Comparison of ENCODE assay signal across 8 cellular contexts in the genomic region with DNA sequence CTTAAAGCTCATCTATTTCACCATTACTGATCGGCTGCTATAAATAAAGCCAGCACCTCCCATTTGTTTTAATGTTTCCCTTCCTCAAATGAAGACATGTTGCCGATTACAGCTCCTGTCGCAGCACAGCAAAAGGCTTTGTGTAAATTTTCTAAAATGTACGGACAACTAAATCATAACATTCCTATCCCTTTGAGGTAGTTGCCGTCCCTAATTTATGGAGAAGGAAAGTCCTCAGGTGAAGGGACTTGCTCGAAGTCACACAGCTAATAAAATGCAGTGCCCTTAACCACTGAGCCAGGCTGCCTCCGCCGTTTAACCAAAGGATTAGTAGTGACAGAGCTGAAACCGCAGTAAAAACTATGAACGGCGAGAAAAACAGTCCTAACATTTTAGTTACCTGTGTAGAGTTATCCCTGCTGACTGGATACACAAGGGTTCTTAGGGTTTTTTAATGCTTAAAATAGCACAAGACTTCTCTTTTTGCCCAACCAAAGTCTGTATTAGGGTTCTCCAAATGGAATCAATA. TPM values are rescaled to one million over a fixed set of nuclear protein-coding genes. Genes with fewer than 3 reads are reported as not detected.
DNase-seq lines count a peak whose midpoint lies in the region; ATAC-seq and TF ChIP-seq lines count a peak whose summit lies in the region.

No MANE protein-coding gene starts in this region.

- no peak for TF ChIP-seq POLR2A in adrenal gland (IDR thresholded peaks at IDR 0.05)

- no peak for TF ChIP-seq RAD21 in liver (IDR thresholded peaks at IDR 0.05)

- WGBS in adrenal gland, 4 donors: 1 to 3% (median 1%) methylated on average over 10 to 11 of the region's 11 CpGs
- WGBS in liver: under 1% methylated on average over 11 of the region's 11 CpGs

- H3K36me3 ChIP-seq in BE2C: no peaks in the 10 kb centered on the region
- H3K36me3 ChIP-seq in HUES6 (ENCODE audit: control insufficient read depth, insufficient read depth, low read length): peaks cover 15% of the 10 kb centered on the region
- peaks cover 0 to 21% of the 10 kb centered on the region in 2 donors for H3K36me3 ChIP-seq in adrenal gland (replicated peaks in 1 of 2)
- peaks cover 6 to 22% (median 15%) of the 10 kb centered on the region in 4 donors for H3K36me3 ChIP-seq in liver (ENCODE audit: control insufficient read depth in 4 of 4, insufficient read depth in 3 of 4, low read depth in 1 of 4, low read length in 3 of 4)

- peaks cover 10% of the 10 kb centered on the region for H3K4me1 Mint-ChIP-seq in type B pancreatic cell (ENCODE audit: unreplicated experiment)

- intact Hi-C loops in adrenal gland (cut with DNase I): no loop called here

- H3K9me3 Mint-ChIP-seq in type B pancreatic cell: no peaks in the 10 kb centered on the region

- no peaks in the 10 kb centered on the region for H3K36me3 Mint-ChIP-seq in type B pancreatic cell

- H3K27me3 Mint-ChIP-seq in type B pancreatic cell: peaks cover under 1% of the 10 kb centered on the region

- TF ChIP-seq CTCF in BE2C (IDR thresholded peaks at IDR 0.05; ENCODE audit: low read depth, low read length) (no peak), adrenal gland (IDR thresholded peaks at IDR 0.05) (no peak), liver (IDR thresholded peaks at IDR 0.05; ENCODE audit: low read depth, low read length, missing input control) (no peak), type B pancreatic cell (conservative IDR thresholded peaks at IDR 0.05) (no peak)

- no peak for DNase-seq in BE2C
- no peak for DNase-seq in adrenal gland
- DNase-seq in type B pancreatic cell (ENCODE audit: extremely low spot score, unreplicated experiment): no peak
- DNase-seq in pons (ENCODE audit: low spot score): no peak
- DNase-seq in NCI-H526 (lab: John Stamatoyannopoulos, UW): no peak

- H3K4me3 ChIP-seq in BE2C (ENCODE audit: low read depth, low read length) (peak overlapping the region; percentile 67), HUES6 (ENCODE audit: low read depth, low read length) (peak overlapping the region; percentile 70), adrenal gland (peak overlapping the region in 3 of 4 donors; percentile 3 to 98 (median 75)), liver (ENCODE audit: low read depth in 1 of 3, low read length in 3 of 3) (peak overlapping the region; percentile 56 to 96 (median 70))

- H3K27me3 ChIP-seq in BE2C (no peaks in the 10 kb centered on the region), HUES6 (ENCODE audit: control insufficient read depth, insufficient read depth, low read length) (no peaks in the 10 kb centered on the region), adrenal gland (no peaks in the 10 kb centered on the region), liver (ENCODE audit: control insufficient read depth in 4 of 4, insufficient read depth in 4 of 4, low read length in 3 of 4) (no peaks in the 10 kb centered on the region)

- ATAC-seq in HG02610 (IDR thresholded peaks at IDR 0.05; ENCODE audit: unreplicated experiment): no peak

- H3K4me1 ChIP-seq in BE2C: no peaks in the 10 kb centered on the region
- peaks cover 10% of the 10 kb centered on the region for H3K4me1 ChIP-seq in HUES6 (ENCODE audit: control insufficient read depth, insufficient read depth, low read length)
- H3K4me1 ChIP-seq in adrenal gland (replicated peaks in 1 of 2): peaks cover 22 to 29% of the 10 kb centered on the region in 2 donors
- peaks cover 9 to 18% (median 15%) of the 10 kb centered on the region in 4 donors for H3K4me1 ChIP-seq in liver (ENCODE audit: control insufficient read depth in 4 of 4, insufficient read depth in 4 of 4, low read length in 3 of 4)

- H3K4me3 Mint-ChIP-seq in type B pancreatic cell: peak overlapping the region; percentile 95

- H3K27ac Mint-ChIP-seq in type B pancreatic cell: peak overlapping the region; percentile 85

- H3K9me3 ChIP-seq in BE2C (no peaks in the 10 kb centered on the region), HUES6 (ENCODE audit: control insufficient read depth, insufficient read depth, low read depth, low read length) (peaks cover 11% of the 10 kb centered on the region; the same call in 1 of the 2 replicates), adrenal gland (replicated peaks in 1 of 3) (no peaks in the 10 kb centered on the region), liver (ENCODE audit: control insufficient read depth in 4 of 4, low read length in 3 of 4) (no peaks in the 10 kb centered on the region)

- peak overlapping the region; percentile 72 for H3K9ac ChIP-seq in HUES6 (ENCODE audit: low read length)
- H3K9ac ChIP-seq in liver (ENCODE audit: low read depth in 1 of 2, low read length in 2 of 2): peak overlapping the region; percentile 62 to 83

- peak overlapping the region; percentile 27; the same call in 1 of the 2 replicates for H3K27ac ChIP-seq in HUES6 (ENCODE audit: low read depth, low read length)
- peak overlapping the region; percentile 78 to 99 (median 93) for H3K27ac ChIP-seq in adrenal gland
- H3K27ac ChIP-seq in liver (ENCODE audit: low read depth in 1 of 2, low read length in 2 of 2): peak overlapping the region; percentile 92 to 95

TF ChIP-seq in liver, 16 proteins besides CTCF, POLR2A, EP300 and RAD21 (continues in another document):
- no peak for TF ChIP-seq EGR1 (IDR thresholded peaks at IDR 0.05; ENCODE audit: low read depth in 2 of 2)
- no peak for TF ChIP-seq SP1 (IDR thresholded peaks at IDR 0.05)
- no peak for TF ChIP-seq TAF1 (conservative IDR thresholded peaks at IDR 0.05)
- TF ChIP-seq NR2F2 (IDR thresholded peaks at IDR 0.05): no peak
- TF ChIP-seq REST (IDR thresholded peaks at IDR 0.05): no peak
- TF ChIP-seq GABPA (IDR thresholded peaks at IDR 0.05 in 1 of 2, conservative IDR thresholded peaks at IDR 0.05 in 1 of 2): no peak
- no peak for TF ChIP-seq HNF4A (conservative IDR thresholded peaks at IDR 0.05)
- TF ChIP-seq FOXA1 (IDR thresholded peaks at IDR 0.05): no peak
- no peak for TF ChIP-seq FOXA2 (IDR thresholded peaks at IDR 0.05)
- TF ChIP-seq RXRA (IDR thresholded peaks at IDR 0.05): no peak
- TF ChIP-seq, protein P1, sequence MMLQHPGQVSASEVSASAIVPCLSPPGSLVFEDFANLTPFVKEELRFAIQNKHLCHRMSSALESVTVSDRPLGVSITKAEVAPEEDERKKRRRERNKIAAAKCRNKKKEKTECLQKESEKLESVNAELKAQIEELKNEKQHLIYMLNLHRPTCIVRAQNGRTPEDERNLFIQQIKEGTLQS (IDR thresholded peaks at IDR 0.05): no peak

RNA-seq across cellular contexts. Expression of gene PINK1, which starts 0.9 kb away (rescaled TPM):
- 10.0 TPM for polyA plus RNA-seq in BE2C (2012; ENCODE audit: insufficient read depth, insufficient read length, low read depth)
- total RNA-seq in adrenal gland (100 to 1,000 TPM; 211 to 586 (median 306) TPM), liver (10 to 100 TPM; 55.9 to 68.5 TPM), type B pancreatic cell (ENCODE audit: low replicate concordance) (33.8 and 37.0 TPM in 2 replicates)
- polyA plus RNA-seq in adrenal gland (100 to 1,000 TPM; 109 to 146 (median 118) TPM), liver (100 to 1,000 TPM in 1 of 2 donors, 10 to 100 TPM in 1; 52.7 to 118 TPM)

RNA-seq across cellular contexts. Expression of gene DDOST, which starts 27.0 kb away (rescaled TPM):
- polyA plus RNA-seq in BE2C (2012; ENCODE audit: insufficient read depth, insufficient read length, low read depth): 236 TPM
- total RNA-seq in adrenal gland (100 to 1,000 TPM; 134 to 349 (median 202) TPM), liver (100 to 1,000 TPM; 152 to 176 TPM), type B pancreatic cell (ENCODE audit: low replicate concordance) (254 and 259 TPM in 2 replicates)
- polyA plus RNA-seq in adrenal gland (100 to 1,000 TPM; 123 to 221 (median 193) TPM), liver (100 to 1,000 TPM in 1 of 2 donors, 10 to 100 TPM in 1; 70.2 to 193 TPM)

RNA-seq across cellular contexts. Expression of gene CDA, which starts 45.2 kb away (rescaled TPM):
- polyA plus RNA-seq in BE2C (2012; ENCODE audit: insufficient read depth, insufficient read length, low read depth): not detected
- 1 to 10 TPM in 7 of 8 donors, not detected in 1; 1.2 to 4.8 (median 3.2) TPM for total RNA-seq in adrenal gland
- 10 to 100 TPM in 2 of 3 donors, 1 to 10 TPM in 1; 5.3 to 11.8 (median 11.5) TPM for polyA plus RNA-seq in adrenal gland
- total RNA-seq in liver: 1 to 10 TPM in 1 of 2 donors, under 1 TPM in 1; 0.42 to 8.1 TPM
- polyA plus RNA-seq in liver: 10 to 100 TPM; 25.6 to 38.9 TPM
- total RNA-seq in type B pancreatic cell (ENCODE audit: low replicate concordance): 1.5 and 3.0 TPM in 2 replicates

Comparison
In these comparisons a context has a peak if more than half of its experiments do, and no peak if none do; other contexts are left out.
1. H3K27ac ChIP-seq: peak in every context shown above with its lines; median percentile 94 in liver; 93 in adrenal gland; 27 in HUES6.